ENCODE assay signal across 9 cellular contexts in the genomic region with DNA sequence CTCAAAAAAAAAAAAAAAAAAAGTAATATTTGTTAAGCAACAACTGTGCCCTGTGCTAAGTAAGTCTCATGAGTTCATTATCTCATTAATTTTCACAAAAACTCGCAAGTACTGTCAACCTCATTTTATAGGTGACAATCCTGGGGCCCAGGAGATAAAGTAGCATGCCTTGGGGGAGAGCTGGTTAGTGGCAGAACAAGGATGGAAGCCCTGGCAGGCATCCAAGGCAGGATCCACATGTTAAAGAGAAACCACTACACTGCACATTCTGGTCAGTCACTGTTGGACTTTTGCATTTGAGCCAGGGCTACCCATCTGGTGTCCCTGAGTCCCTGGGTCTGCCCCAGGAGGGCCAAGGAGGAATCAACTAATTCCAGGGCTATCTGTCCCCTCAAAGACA. TPM values are rescaled to one million over a fixed set of nuclear protein-coding genes. Genes with fewer than 3 reads are reported as not detected.
DNase-seq lines count a peak whose midpoint lies in the region; ATAC-seq and TF ChIP-seq lines count a peak whose summit lies in the region.
"Had no signal": no experiment of that assay in that cellular context is flagged by ENCODE, and none has a peak within 500 bp of the region (broad histone marks: within the 10 kb centered on the region; RNA-seq: fewer than 3 reads in every experiment).

No MANE protein-coding gene starts in this region.

- peak overlapping the region; percentile 92 for H3K27ac ChIP-seq in OCI-LY1 (ENCODE audit: low read depth, low read length, poor library complexity, severe bottlenecking)

- TF ChIP-seq CTCF in OCI-LY1 (IDR thresholded peaks at IDR 0.05; ENCODE audit: low read length): no peak
- TF ChIP-seq CTCF in osteocyte (IDR thresholded peaks at IDR 0.05): no peak

- no peaks in the 10 kb centered on the region for H3K9me3 Mint-ChIP-seq in osteocyte (ENCODE audit: unreplicated experiment)

- H3K4me1 Mint-ChIP-seq in osteocyte (ENCODE audit: unreplicated experiment): peaks cover 40% of the 10 kb centered on the region

- no peak overlapping the region for H3K4me3 ChIP-seq in OCI-LY1 (ENCODE audit: low read depth, low read length, poor library complexity, severe bottlenecking)

- DNase-seq in DMS53 (lab: John Stamatoyannopoulos, UW) (peak; percentile 21), DMS53 treated with DMSO at 0.1 percent for 48 hours (lab: John Stamatoyannopoulos, UW; ENCODE audit: unreplicated experiment) (no peak), dermis microvascular lymphatic vessel endothelial cell (ENCODE audit: low read depth in 2 of 2) (peak; percentile 78 to 82), osteocyte (ENCODE audit: extremely low spot score, unreplicated experiment) (no peak), NCI-H1436 treated with DMSO at 0.1 percent for 48 hours (lab: John Stamatoyannopoulos, UW) (no peak), superior temporal gyrus (ENCODE audit: extremely low spot score) (no peak)
- DNase-seq: stimulated activated CD4-positive, alpha-beta T cell treated with anti-CD3 and anti-CD28 coated beads, Interleukin-12 subunit alpha, Interleukin-12 subunit beta, amount 100 ng/mL, for 4 hours had no signal

- peak overlapping the region; percentile 54 for H3K27ac Mint-ChIP-seq in osteocyte (ENCODE audit: unreplicated experiment)

- H3K9me2 ChIP-seq in OCI-LY1 (ENCODE audit: low read depth, low read length): no peaks in the 10 kb centered on the region

- no peaks in the 10 kb centered on the region for H3K9me3 ChIP-seq in OCI-LY1 (ENCODE audit: low read length)

- no peak overlapping the region for H3K4me3 Mint-ChIP-seq in osteocyte (ENCODE audit: unreplicated experiment)

- no peaks in the 10 kb centered on the region for H3F3A ChIP-seq in OCI-LY1 (ENCODE audit: insufficient read depth, low read length)

- no peaks in the 10 kb centered on the region for H3K36me3 Mint-ChIP-seq in osteocyte (ENCODE audit: unreplicated experiment)

- H3K36me3 ChIP-seq in OCI-LY1 (ENCODE audit: insufficient read depth, low read length): no peaks in the 10 kb centered on the region

- no peaks in the 10 kb centered on the region for H3K27me3 Mint-ChIP-seq in osteocyte (ENCODE audit: unreplicated experiment)

- H3K4me1 ChIP-seq in OCI-LY1 (ENCODE audit: insufficient read depth, low read length, severe bottlenecking): peaks cover 85% of the 10 kb centered on the region

- ATAC-seq in GM18858 (IDR thresholded peaks at IDR 0.05; ENCODE audit: unreplicated experiment): no peak

- no peak overlapping the region for H3K4me2 ChIP-seq in OCI-LY1 (ENCODE audit: low read length)

- H3K79me2 ChIP-seq in OCI-LY1 (ENCODE audit: insufficient read depth, low read length): no peaks in the 10 kb centered on the region

- H3K27me3 ChIP-seq in OCI-LY1 (ENCODE audit: insufficient read depth, low read length): no peaks in the 10 kb centered on the region

- H4K20me1 ChIP-seq in OCI-LY1 (ENCODE audit: insufficient read depth, low read length): no peaks in the 10 kb centered on the region

- H2AFZ ChIP-seq in OCI-LY1 (ENCODE audit: low read length): no peak overlapping the region

- H3K9ac ChIP-seq in OCI-LY1 (ENCODE audit: low read length): peak overlapping the region; percentile 9; the same call in 1 of the 2 replicates

RNA-seq across cellular contexts. Expression of gene ZFP36L2, which starts 54.6 kb away (rescaled TPM):
- total RNA-seq in dermis microvascular lymphatic vessel endothelial cell (13.4 and 27.9 TPM in 2 replicates), osteocyte (87.9 and 88.0 TPM in 2 replicates)

Comparison
In these comparisons a context has a peak if more than half of its experiments do, and no peak if none do; other contexts are left out.
1. DNase-seq: peak in DMS53 (single experiment) and dermis microvascular lymphatic vessel endothelial cell (2 of 2); none in DMS53 treated with DMSO at 0.1 percent for 48 hours (single experiment), osteocyte (single experiment), NCI-H1436 treated with DMSO at 0.1 percent for 48 hours (single experiment) and superior temporal gyrus (single experiment).